ENCODE assay signal across 12 cellular contexts in the genomic region with DNA sequence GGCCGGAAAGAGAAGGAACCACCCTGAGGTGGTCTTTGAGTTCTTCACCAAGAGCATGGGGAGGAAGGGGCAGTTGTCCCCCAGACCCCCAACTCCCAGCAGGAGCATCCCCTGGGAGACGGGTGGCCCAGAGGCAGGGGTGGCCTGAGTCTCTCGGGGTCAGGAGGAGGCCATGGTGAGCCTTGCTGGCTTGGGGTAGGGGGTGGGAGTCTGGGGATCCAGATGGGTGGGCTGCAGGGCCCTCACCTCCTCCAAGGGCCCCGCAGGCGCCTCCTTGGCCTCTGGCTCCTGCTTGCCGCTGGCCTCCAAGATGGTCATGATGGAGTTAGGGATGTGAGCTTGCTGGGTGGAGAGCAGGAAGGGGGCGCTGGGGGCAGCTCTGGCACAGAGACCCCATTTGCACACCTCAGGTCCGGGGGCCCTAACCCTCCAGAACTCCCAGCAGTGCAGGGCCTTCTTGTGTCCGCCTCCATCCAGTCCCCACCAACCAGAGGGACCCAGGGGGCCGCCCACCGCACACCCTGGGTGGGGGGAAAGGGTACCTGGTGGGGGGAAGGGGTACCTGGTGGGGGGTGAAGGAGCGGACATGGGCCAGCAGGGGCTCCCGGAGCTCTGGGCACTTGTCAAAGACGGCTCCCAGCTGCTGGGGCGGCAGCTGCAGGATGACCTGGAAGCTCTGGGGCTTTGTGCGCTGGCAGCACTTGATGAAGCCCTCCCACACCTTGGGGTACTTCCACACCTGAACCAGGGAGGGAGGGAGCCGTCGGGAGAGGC. TPM values are rescaled to one million over a fixed set of nuclear protein-coding genes. Genes with fewer than 3 reads are reported as not detected.
A peak's percentile ranks its signal among the peaks of the same experiment; 100 is the strongest.
DNase-seq lines count a peak whose midpoint lies in the region; ATAC-seq and TF ChIP-seq lines count a peak whose summit lies in the region.
"Had no signal": no experiment of that assay in that cellular context is flagged by ENCODE, and none has a peak within 500 bp of the region (broad histone marks: within the 10 kb centered on the region; RNA-seq: fewer than 3 reads in every experiment).

No MANE protein-coding gene starts in this region.

- H3K27me3 ChIP-seq in HUES48 (ENCODE audit: control insufficient read depth, insufficient read depth, low read length) (no peaks in the 10 kb centered on the region), endodermal cell (ENCODE audit: control insufficient read depth, insufficient read depth, low read length, poor library complexity, severe bottlenecking) (no peaks in the 10 kb centered on the region), mucosa of stomach (ENCODE audit: control insufficient read depth, insufficient read depth, low read length) (no peaks in the 10 kb centered on the region), prostate gland (replicated peaks; ENCODE audit: insufficient read depth) (no peaks in the 10 kb centered on the region)
- H3K27me3 ChIP-seq: pancreas, transverse colon had no signal

- no peak for TF ChIP-seq POLR2A in prostate gland (IDR thresholded peaks at IDR 0.05)

- peak overlapping the region; percentile 61 for H3K4me3 ChIP-seq in HUES48 (ENCODE audit: low read depth, low read length)
- H3K4me3 ChIP-seq in endodermal cell (ENCODE audit: low read length) = peak overlapping the region; percentile 84
- no peak overlapping the region for H3K4me3 ChIP-seq in mucosa of stomach (ENCODE audit: low read length)
- no peak overlapping the region for H3K4me3 ChIP-seq in prostate gland

- no peaks in the 10 kb centered on the region for H3K9me3 Mint-ChIP-seq in endodermal cell

- peaks cover 8% of the 10 kb centered on the region for H3K4me1 Mint-ChIP-seq in endodermal cell

- no peaks in the 10 kb centered on the region for H3K9me3 ChIP-seq in HUES48 (ENCODE audit: control insufficient read depth, insufficient read depth, low read length)
- no peaks in the 10 kb centered on the region for H3K9me3 ChIP-seq in endodermal cell (ENCODE audit: control insufficient read depth, low read length)
- H3K9me3 ChIP-seq in mucosa of stomach (ENCODE audit: control insufficient read depth, low read length) = no peaks in the 10 kb centered on the region
- H3K9me3 ChIP-seq in prostate gland = no peaks in the 10 kb centered on the region
- H3K9me3 ChIP-seq: lower lobe of right lung, pancreas, transverse colon had no signal

- peak overlapping the region; percentile 95 for H3K27ac Mint-ChIP-seq in endodermal cell

- ATAC-seq in GM18858 (IDR thresholded peaks at IDR 0.05; ENCODE audit: unreplicated experiment) = no peak
- no peak for ATAC-seq in HG03139 (IDR thresholded peaks at IDR 0.05; ENCODE audit: unreplicated experiment)

- TF ChIP-seq CTCF in 22Rv1 (IDR thresholded peaks at IDR 0.05) = no peak
- TF ChIP-seq CTCF in endodermal cell (conservative IDR thresholded peaks at IDR 0.05) = no peak
- TF ChIP-seq CTCF in prostate gland (IDR thresholded peaks at IDR 0.05) = no peak

- DNase-seq in endodermal cell (peak; percentile 71), nucleus accumbens (lab: John Stamatoyannopoulos, UW) (no peak), prostate gland (ENCODE audit: low spot score) (no peak)

- peak overlapping the region; percentile 81 for H3K4me3 Mint-ChIP-seq in endodermal cell

- no peaks in the 10 kb centered on the region for H3K27me3 Mint-ChIP-seq in endodermal cell (ENCODE audit: insufficient read depth)

- peaks cover 15% of the 10 kb centered on the region for H3K36me3 Mint-ChIP-seq in endodermal cell (ENCODE audit: low read depth)

- H3K36me3 ChIP-seq in HUES48 (ENCODE audit: control insufficient read depth, insufficient read depth, low read length) (peaks cover 19% of the 10 kb centered on the region), endodermal cell (ENCODE audit: control insufficient read depth, insufficient read depth, low read length) (peaks cover 18% of the 10 kb centered on the region), mucosa of stomach (ENCODE audit: control insufficient read depth, insufficient read depth, low read length) (peaks cover 2% of the 10 kb centered on the region), prostate gland (no peaks in the 10 kb centered on the region)
- H3K36me3 ChIP-seq: pancreas had no signal

- WGBS in endodermal cell (ENCODE audit: insufficient coverage in 1 of 2, insufficient read length in 1 of 2), 2 experiments = 21 to 41% methylated on average over 2 to 18 of the region's 18 CpGs
- 65% methylated on average over 16 of the region's 18 CpGs for WGBS in prostate gland

- intact Hi-C loops in prostate gland (cut with DNase I) = loop anchor here (5.0 kb wide), 1 partner anchor 66 kb away; no protein-coding TSS in a partner anchor

- H3K9ac ChIP-seq in HUES48 (ENCODE audit: low read depth, low read length) = peak overlapping the region; percentile 80
- peak overlapping the region; percentile 64 for H3K9ac ChIP-seq in endodermal cell (ENCODE audit: extremely low read depth, low read length, poor library complexity, severe bottlenecking)
- peak overlapping the region; percentile 8 for H3K9ac ChIP-seq in mucosa of stomach (ENCODE audit: low read length)

- H3K27ac ChIP-seq in 22Rv1 = peak overlapping the region; percentile 58
- H3K27ac ChIP-seq in HUES48 (ENCODE audit: low read depth, low read length) = peak overlapping the region; percentile 91
- peak overlapping the region; percentile 78 for H3K27ac ChIP-seq in endodermal cell (ENCODE audit: low read depth, low read length)
- no peak overlapping the region for H3K27ac ChIP-seq in prostate gland
- H3K27ac ChIP-seq: epithelial cell of prostate, lower lobe of right lung, pancreas, transverse colon had no signal

- H3K4me1 ChIP-seq in HUES48 (ENCODE audit: control insufficient read depth, insufficient read depth, low read length) (peaks cover 16% of the 10 kb centered on the region), endodermal cell (ENCODE audit: control insufficient read depth, insufficient read depth, low read length) (peaks cover 15% of the 10 kb centered on the region), mucosa of stomach (ENCODE audit: control insufficient read depth, insufficient read depth, low read length) (no peaks in the 10 kb centered on the region), prostate gland (replicated peaks) (no peaks in the 10 kb centered on the region)
- H3K4me1 ChIP-seq: pancreas had no signal

RNA-seq across cellular contexts. Expression of a gene that starts 1.3 kb away (rescaled TPM):
- total RNA-seq in endodermal cell = under 1 TPM; 0.53 TPM
- polyA plus RNA-seq in endodermal cell (2013, experiment 1 of 2) = 0.21 TPM
- polyA plus RNA-seq in endodermal cell (2013, experiment 2 of 2) = 0.17 TPM
- 1 to 10 TPM in 1 of 2 donors, under 1 TPM in 1; 0.50 to 5.2 TPM for total RNA-seq in prostate gland

RNA-seq across cellular contexts. Expression of a gene that starts 23.8 kb away (rescaled TPM):
- total RNA-seq in endodermal cell (10 to 100 TPM; 86.4 to 86.9 TPM), prostate gland (10 to 100 TPM; 35.5 to 96.7 TPM)
- polyA plus RNA-seq in endodermal cell (2013, experiment 1 of 2) = 61.6 TPM
- polyA plus RNA-seq in endodermal cell (2013, experiment 2 of 2) = 53.9 TPM

RNA-seq across cellular contexts. Expression of a gene that starts 34.1 kb away (rescaled TPM):
- 10 to 100 TPM; 58.8 to 75.9 TPM for total RNA-seq in endodermal cell
- polyA plus RNA-seq in endodermal cell (2013, experiment 1 of 2) = 50.5 TPM
- 46.7 TPM for polyA plus RNA-seq in endodermal cell (2013, experiment 2 of 2)
- total RNA-seq in prostate gland = 10 to 100 TPM; 52.8 to 88.2 TPM

RNA-seq across cellular contexts. Expression of a gene that starts 46.5 kb away (rescaled TPM):
- 100 to 1,000 TPM; 104 to 119 TPM for total RNA-seq in endodermal cell
- polyA plus RNA-seq in endodermal cell (2013, experiment 1 of 2) = 68.8 TPM
- 64.9 TPM for polyA plus RNA-seq in endodermal cell (2013, experiment 2 of 2)
- total RNA-seq in prostate gland = 100 to 1,000 TPM in 1 of 2 donors, 10 to 100 TPM in 1; 76.4 to 104 TPM

RNA-seq across cellular contexts. Expression of a gene that starts 47.4 kb away (rescaled TPM):
- 10 to 100 TPM; 41.6 to 46.4 TPM for total RNA-seq in endodermal cell
- 38.7 TPM for polyA plus RNA-seq in endodermal cell (2013, experiment 1 of 2)
- polyA plus RNA-seq in endodermal cell (2013, experiment 2 of 2) = 33.4 TPM
- 10 to 100 TPM; 33.7 to 37.5 TPM for total RNA-seq in prostate gland

Comparison
In these comparisons a context has a peak if more than half of its experiments do, and no peak if none do; other contexts are left out.
1. H3K27ac ChIP-seq: peak in 22Rv1 (single experiment), HUES48 (single experiment) and endodermal cell (single experiment); none in prostate gland (0 of 2).
2. H3K4me3 ChIP-seq: peak in HUES48 (single experiment) and endodermal cell (single experiment); none in mucosa of stomach (single experiment) and prostate gland (0 of 2).
3. H3K9ac ChIP-seq: peak in every context shown above with its lines; median percentile 80 in HUES48; 64 in endodermal cell; 8 in mucosa of stomach.